1 cellular context compared by ENCODE assay signal in genomic region chr10:103834436-103835095, GRCh38.
TF ChIP-seq lines count a peak whose summit lies in the region.

No MANE protein-coding gene starts in this region.

TF ChIP-seq in HepG2, 621 proteins besides CTCF, POLR2A, EP300 and RAD21:
- no peak for TF ChIP-seq XRCC5 (optimal IDR thresholded peaks at IDR 0.05; ENCODE audit: low read length)
- no peak for TF ChIP-seq MXD4 (CRISPR knock-in tag; IDR thresholded peaks at IDR 0.05)
- TF ChIP-seq ZSCAN31 (CRISPR knock-in tag; IDR thresholded peaks at IDR 0.05; ENCODE audit: low read depth): 0 out of 2 replicates have a peak, but pooled peaks have one; percentile 11
- TF ChIP-seq ZNF501 (CRISPR knock-in tag; IDR thresholded peaks at IDR 0.05): peak; percentile 11; the same call in 1 of the 2 replicates
- TF ChIP-seq CSRNP1 (CRISPR knock-in tag; IDR thresholded peaks at IDR 0.05): 0 out of 2 replicates have a peak, but pooled peaks have one; percentile 36
- no peak for TF ChIP-seq ZNF260 (CRISPR knock-in tag; IDR thresholded peaks at IDR 0.05; ENCODE audit: borderline replicate concordance, low read depth)
- TF ChIP-seq FOXO4 (CRISPR knock-in tag; conservative IDR thresholded peaks at IDR 0.05): 0 out of 2 replicates have a peak, but pooled peaks have one; percentile 40
- TF ChIP-seq SMAD3 (CRISPR knock-in tag; IDR thresholded peaks at IDR 0.05): no peak
